ENCODE assay signal across 10 cellular contexts in the genomic region with DNA sequence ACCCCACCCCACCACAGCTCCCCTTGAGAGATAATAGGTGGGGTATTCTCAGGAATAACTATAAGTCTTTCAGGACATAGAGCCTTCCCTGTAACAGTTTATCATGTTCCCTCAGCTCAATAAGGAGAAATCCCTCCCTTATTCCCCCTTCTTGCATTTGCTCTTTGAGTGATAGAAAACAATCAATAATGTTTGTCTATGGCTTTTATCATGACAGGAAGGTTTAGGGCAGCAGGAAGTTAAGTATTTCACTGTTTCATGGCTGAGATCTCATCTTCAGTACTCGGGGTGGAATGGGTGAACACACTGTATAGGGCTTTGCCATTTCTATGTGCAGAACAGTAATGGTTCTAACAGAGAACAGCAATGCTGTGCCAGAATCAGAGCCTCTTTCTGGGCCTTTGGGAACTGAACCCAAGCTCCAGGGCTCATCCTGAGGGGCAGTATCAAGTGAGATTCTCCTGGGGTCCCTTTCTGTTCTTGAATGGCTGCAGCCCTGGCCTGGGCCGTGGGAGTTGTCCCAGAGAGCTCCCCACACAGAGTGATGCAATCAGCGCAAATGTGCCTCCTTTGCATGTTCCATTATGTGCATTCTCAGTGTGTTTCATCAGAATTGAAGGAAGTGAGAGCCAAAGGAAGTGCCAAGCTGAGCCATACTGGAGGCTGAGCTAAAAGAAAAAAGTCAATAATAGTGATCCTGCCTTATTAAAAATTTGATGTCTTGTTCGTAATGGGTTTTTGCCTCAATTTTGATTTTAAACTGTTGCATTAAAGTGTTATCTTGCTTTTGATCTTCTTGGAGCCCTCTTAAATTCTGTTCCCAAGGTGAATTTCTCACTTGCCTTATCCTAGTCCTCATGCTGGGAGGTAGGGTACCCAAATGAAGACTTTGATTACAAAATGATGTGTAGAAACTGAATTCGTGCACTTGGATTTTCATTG. TPM values are rescaled to one million over a fixed set of nuclear protein-coding genes. Genes with fewer than 3 reads are reported as not detected.
A peak's percentile ranks its signal among the peaks of the same experiment; 100 is the strongest.
DNase-seq lines count a peak whose midpoint lies in the region; ATAC-seq and TF ChIP-seq lines count a peak whose summit lies in the region.
"Had no signal": no experiment of that assay in that cellular context is flagged by ENCODE, and none has a peak within 500 bp of the region (broad histone marks: within the 10 kb centered on the region; RNA-seq: fewer than 3 reads in every experiment).

No MANE protein-coding gene starts in this region.

- WGBS in body of pancreas, 2 donors: 71 to 77% methylated on average over 5 of the region's 5 CpGs
- 48 to 59% methylated on average over 5 of the region's 5 CpGs for WGBS in lung, 2 donors

- H3K27me3 Mint-ChIP-seq in neural progenitor cell (ENCODE audit: insufficient read depth, low read depth): no peaks in the 10 kb centered on the region

- intact Hi-C loops in body of pancreas (cut with DNase I) (no loop called here), vagina (cut with DNase I) (loop anchor here (10.0 kb wide), 1 partner anchor 370 kb away; a partner anchor contains a TSS)

- H3K27ac ChIP-seq in DND-41 (ENCODE audit: low read length) (no peak overlapping the region), body of pancreas (no peak overlapping the region), lung (ENCODE audit: low read depth in 1 of 2, low read length in 1 of 2) (no peak overlapping the region), neural progenitor cell (no peak overlapping the region), vagina (no peak overlapping the region)

- no peak overlapping the region for H3K9ac ChIP-seq in DND-41 (ENCODE audit: low read depth, low read length)
- H3K9ac ChIP-seq in neural progenitor cell: no peak overlapping the region

- H4K20me1 ChIP-seq in DND-41 (ENCODE audit: insufficient read depth, low read length) (no peaks in the 10 kb centered on the region), neural progenitor cell (ENCODE audit: low read depth) (no peaks in the 10 kb centered on the region)

- no peak for TF ChIP-seq CTCF in DND-41 (IDR thresholded peaks at IDR 0.05; ENCODE audit: borderline replicate concordance, extremely low read depth, low read length, poor library complexity, severe bottlenecking)
- no peak for TF ChIP-seq CTCF in body of pancreas (IDR thresholded peaks at IDR 0.05)
- no peak for TF ChIP-seq CTCF in lung (IDR thresholded peaks at IDR 0.05; ENCODE audit: control extremely low read depth, extremely low read depth)
- no peak for TF ChIP-seq CTCF in neural progenitor cell (IDR thresholded peaks at IDR 0.05)
- no peak for TF ChIP-seq CTCF in vagina (IDR thresholded peaks at IDR 0.05)

- H3K27ac Mint-ChIP-seq in neural progenitor cell: no peak overlapping the region

- H3K4me1 ChIP-seq in DND-41 (ENCODE audit: insufficient read depth, low read length): peaks cover 30% of the 10 kb centered on the region
- H3K4me1 ChIP-seq in body of pancreas: peaks cover 22% of the 10 kb centered on the region
- H3K4me1 ChIP-seq in lung (ENCODE audit: control insufficient read depth in 2 of 2, insufficient read depth in 2 of 2, low read length in 2 of 2): no peaks in the 10 kb centered on the region
- H3K4me1 ChIP-seq in neural progenitor cell: no peaks in the 10 kb centered on the region
- peaks cover 16% of the 10 kb centered on the region for H3K4me1 ChIP-seq in vagina

- H3K9me3 ChIP-seq in DND-41 (ENCODE audit: insufficient read depth, low read length, severe bottlenecking) (no peaks in the 10 kb centered on the region), body of pancreas (no peaks in the 10 kb centered on the region), lung (ENCODE audit: control insufficient read depth in 2 of 2, insufficient read depth in 1 of 2, low read length in 1 of 2) (no peaks in the 10 kb centered on the region), neural progenitor cell (ENCODE audit: low read depth) (no peaks in the 10 kb centered on the region), vagina (no peaks in the 10 kb centered on the region)

- H3K9me3 Mint-ChIP-seq in neural progenitor cell: no peaks in the 10 kb centered on the region

- no peaks in the 10 kb centered on the region for H3F3A ChIP-seq in neural progenitor cell (ENCODE audit: low read depth)

- H3K36me3 Mint-ChIP-seq in neural progenitor cell: peaks cover 2% of the 10 kb centered on the region

- H3K36me3 ChIP-seq in DND-41 (ENCODE audit: insufficient read depth, low read length) (no peaks in the 10 kb centered on the region), body of pancreas (replicated peaks in 1 of 2; ENCODE audit: insufficient read depth in 1 of 2, low read depth in 2 of 2) (no peaks in the 10 kb centered on the region), lung (ENCODE audit: control insufficient read depth in 2 of 2, insufficient read depth in 2 of 2, low read length in 2 of 2) (no peaks in the 10 kb centered on the region), neural progenitor cell (no peaks in the 10 kb centered on the region), vagina (no peaks in the 10 kb centered on the region)

- TF ChIP-seq POLR2A in body of pancreas (IDR thresholded peaks at IDR 0.05) (no peak), vagina (IDR thresholded peaks at IDR 0.05) (no peak)

- peak; percentile 24 for DNase-seq in DND-41
- peak; percentile 53 for DNase-seq in NAMALWA (ENCODE audit: low spot score)
- peak in 3 of 4 donors; percentile 15 to 64 (median 20) for DNase-seq in body of pancreas
- peak; percentile 56 for DNase-seq in lung (ENCODE audit: low spot score)
- no peak for DNase-seq in NCI-H524 treated with DMSO at 0.1 percent for 48 hours (lab: John Stamatoyannopoulos, UW)
- DNase-seq in neural progenitor cell (ENCODE audit: low spot score): no peak
- no peak for DNase-seq in vagina (ENCODE audit: extremely low spot score in 2 of 2)
- DNase-seq: central memory CD4-positive, alpha-beta T cell had no signal

- H3K79me2 ChIP-seq in DND-41 (ENCODE audit: insufficient read depth, low read length): peaks cover 11% of the 10 kb centered on the region
- H3K79me2 ChIP-seq in neural progenitor cell (ENCODE audit: low read depth): peaks cover 4% of the 10 kb centered on the region

- peaks cover 8% of the 10 kb centered on the region for H3K4me1 Mint-ChIP-seq in neural progenitor cell

- ATAC-seq in DND-41 (ENCODE audit: insufficient read depth, low read depth) (no peak), body of pancreas (no peak), lung (ENCODE audit: insufficient read depth, low FRiP score) (no peak), GM21423 (IDR thresholded peaks at IDR 0.05; ENCODE audit: unreplicated experiment) (no peak)
- ATAC-seq: GM12878 had no signal

- no peak overlapping the region for H2AFZ ChIP-seq in DND-41 (ENCODE audit: low read depth, low read length)
- no peak overlapping the region for H2AFZ ChIP-seq in neural progenitor cell (replicated peaks)

- H3K4me2 ChIP-seq in DND-41 (ENCODE audit: insufficient read depth, low read length) (no peak overlapping the region), neural progenitor cell (no peak overlapping the region)

- H3K4me3 ChIP-seq in DND-41 (ENCODE audit: low read depth in 1 of 2, low read length in 2 of 2) (no peak overlapping the region), body of pancreas (no peak overlapping the region), lung (no peak overlapping the region), neural progenitor cell (no peak overlapping the region), vagina (no peak overlapping the region)
- H3K4me3 ChIP-seq: GM12878 had no signal

- H3K27me3 ChIP-seq in DND-41 (ENCODE audit: insufficient read depth, low read length, poor library complexity) (no peaks in the 10 kb centered on the region), body of pancreas (no peaks in the 10 kb centered on the region), lung (ENCODE audit: control insufficient read depth, insufficient read depth) (no peaks in the 10 kb centered on the region), neural progenitor cell (peaks cover 15% of the 10 kb centered on the region), vagina (no peaks in the 10 kb centered on the region)

- H3K4me3 Mint-ChIP-seq in neural progenitor cell: no peak overlapping the region

RNA-seq across cellular contexts. Expression of a gene that starts 2.9 kb away (rescaled TPM):
- total RNA-seq in body of pancreas (10 to 100 TPM in 1 of 2 donors, 1 to 10 TPM in 1; 7.6 to 29.1 TPM), lung (10 to 100 TPM; 18.5 to 19.9 TPM), neural progenitor cell (ENCODE audit: low replicate concordance) (28.8 and 29.9 TPM in 2 replicates), vagina (12.3 TPM)
- polyA plus RNA-seq in lung: 10 to 100 TPM in 1 of 2 donors, 1 to 10 TPM in 1; 9.9 to 33.4 TPM

Comparison
In these comparisons a context has a peak if more than half of its experiments do, and no peak if none do; other contexts are left out.
1. DNase-seq: peak in DND-41 (single experiment), NAMALWA (single experiment), body of pancreas (3 of 4) and lung (single experiment); none in NCI-H524 treated with DMSO at 0.1 percent for 48 hours (single experiment), neural progenitor cell (single experiment) and vagina (0 of 2).